17 cellular contexts compared by ENCODE assay signal in genomic region chr14:55180006-55180405, GRCh38. TPM values are rescaled to one million over a fixed set of nuclear protein-coding genes. Genes with fewer than 3 reads are reported as not detected.
DNase-seq lines count a peak whose midpoint lies in the region; ATAC-seq and TF ChIP-seq lines count a peak whose summit lies in the region.
"Had no signal": no experiment of that assay in that cellular context is flagged by ENCODE, and none has a peak within 500 bp of the region (broad histone marks: within the 10 kb centered on the region; RNA-seq: fewer than 3 reads in every experiment).

No MANE protein-coding gene starts in this region.

- H3K4me3 ChIP-seq in CD4-positive, CD25-positive, alpha-beta regulatory T cell (ENCODE audit: low read depth, low read length) = peak overlapping the region; percentile 66
- no peak overlapping the region for H3K4me3 ChIP-seq in HCT116 (replicated peaks in 1 of 2; ENCODE audit: low read depth in 1 of 2, low read length in 2 of 2)
- H3K4me3 ChIP-seq in skeletal muscle satellite cell (ENCODE audit: low read length) = no peak overlapping the region
- H3K4me3 ChIP-seq: K562, SJSA1 had no signal

- no peak for ATAC-seq in CD4-positive, CD25-positive, alpha-beta regulatory T cell (ENCODE audit: low read depth in 2 of 2)
- no peak for ATAC-seq in HCT116
- no peak for ATAC-seq in GM21360 (IDR thresholded peaks at IDR 0.05; ENCODE audit: unreplicated experiment)
- ATAC-seq: CD8-positive, alpha-beta T cell; K562; PC-3 had no signal

- POLR2A ChIA-PET in HCT116 (lab: Charles Lee) = no interaction called here

- no peak for DNase-seq in CD4-positive, CD25-positive, alpha-beta regulatory T cell
- no peak for DNase-seq in HCT116 (ENCODE audit: low read depth, low spot score)
- DNase-seq in dermis blood vessel endothelial cell = peak; percentile 23
- DNase-seq in NCI-H1417 treated with DMSO at 0.1 percent for 48 hours (lab: John Stamatoyannopoulos, UW) = no peak
- DNase-seq in GM13976 (ENCODE audit: low spot score) = no peak
- DNase-seq: ACHN; AML-193; CD8-positive, alpha-beta T cell; H9; NCI-H1436 treated with DMSO at 0.1 percent for 48 hours; NCI-H2029 treated with DMSO at 0.1 percent for 48 hours; NCI-H774; PC-3 had no signal

- no peaks in the 10 kb centered on the region for H4K20me1 ChIP-seq in HCT116 (ENCODE audit: insufficient read depth)

- peaks cover 29% of the 10 kb centered on the region for H3K4me1 ChIP-seq in CD4-positive, CD25-positive, alpha-beta regulatory T cell (ENCODE audit: control insufficient read depth, insufficient read depth, low read length, poor library complexity, severe bottlenecking)
- no peaks in the 10 kb centered on the region for H3K4me1 ChIP-seq in HCT116 (ENCODE audit: control insufficient read depth in 1 of 2, insufficient read depth in 2 of 2, low read length in 2 of 2)
- H3K4me1 ChIP-seq in skeletal muscle satellite cell (ENCODE audit: control insufficient read depth, insufficient read depth, low read length) = peaks cover 13% of the 10 kb centered on the region
- H3K4me1 ChIP-seq: SJSA1 had no signal

- in situ Hi-C loops in GM13976 (cut with MboI; ENCODE audit: low sequenced_read_pairs, unreplicated experiment) = no loop called here

- TF ChIP-seq RAD21 in HCT116 (IDR thresholded peaks at IDR 0.05; ENCODE audit: low read depth) = no peak

- H3K79me2 ChIP-seq in HCT116 (ENCODE audit: insufficient read depth, low read length) = peaks cover 18% of the 10 kb centered on the region

- H3K4me3 Mint-ChIP-seq in CD4-positive, CD25-positive, alpha-beta regulatory T cell = peak overlapping the region in 2 of 4 donors; percentile 11 to 57
- H3K4me3 Mint-ChIP-seq: CD8-positive, alpha-beta T cell; H9 had no signal

- H3K27ac ChIP-seq in CD4-positive, CD25-positive, alpha-beta regulatory T cell (ENCODE audit: insufficient read depth, low read length, poor library complexity, severe bottlenecking) = peak overlapping the region; percentile 48
- no peak overlapping the region for H3K27ac ChIP-seq in HCT116 (ENCODE audit: low read depth, low read length)
- H3K27ac ChIP-seq: SJSA1 had no signal

- H2AFZ ChIP-seq in HCT116 (ENCODE audit: low read depth, low read length, poor library complexity, severe bottlenecking) = no peak overlapping the region

- CTCF ChIA-PET in HCT116 (lab: Charles Lee) = no interaction called here

- intact Hi-C loops in HCT116 (cut with micrococcal nuclease) = no loop called here

- TSS peak; percentile 14 for BruUV-seq in HCT116 (replicated peaks; lab: Mats Ljungman, UMichigan)

- no peak for TF ChIP-seq POLR2A in HCT116 (IDR thresholded peaks at IDR 0.05; ENCODE audit: borderline replicate concordance, extremely low read depth, insufficient read depth, insufficient read length)

- H3K9me2 ChIP-seq in HCT116 (ENCODE audit: insufficient read depth) = no peaks in the 10 kb centered on the region

- H3K27me3 ChIP-seq in CD4-positive, CD25-positive, alpha-beta regulatory T cell (ENCODE audit: control insufficient read depth, insufficient read depth, low read length) = no peaks in the 10 kb centered on the region
- H3K27me3 ChIP-seq in HCT116 (ENCODE audit: insufficient read depth, low read length) = no peaks in the 10 kb centered on the region
- H3K27me3 ChIP-seq in skeletal muscle satellite cell (ENCODE audit: control insufficient read depth, insufficient read depth, low read length) = no peaks in the 10 kb centered on the region
- H3K27me3 ChIP-seq: SJSA1 had no signal

- TF ChIP-seq CTCF in HCT116 (IDR thresholded peaks at IDR 0.05 in 2 of 3, conservative IDR thresholded peaks at IDR 0.05 in 1 of 3; ENCODE audit: borderline replicate concordance in 1 of 3, insufficient read depth in 1 of 3, low read depth in 2 of 3, low read length in 2 of 3) (no peak), GM13976 (IDR thresholded peaks at IDR 0.05; ENCODE audit: borderline replicate concordance, control extremely low read depth, extremely low read depth, insufficient read depth, missing control alignments) (no peak)

- no peak overlapping the region for H3K9ac ChIP-seq in HCT116 (ENCODE audit: low read length)
- H3K9ac ChIP-seq in skeletal muscle satellite cell (ENCODE audit: low read depth, low read length) = peak overlapping the region; percentile 40

- H3K9me3 ChIP-seq in CD4-positive, CD25-positive, alpha-beta regulatory T cell (ENCODE audit: control insufficient read depth in 2 of 2, low read length in 2 of 2) = no peaks in the 10 kb centered on the region
- no peaks in the 10 kb centered on the region for H3K9me3 ChIP-seq in HCT116 (ENCODE audit: control insufficient read depth in 1 of 2, insufficient read depth in 1 of 2, low read depth in 1 of 2, low read length in 2 of 2)
- no peaks in the 10 kb centered on the region for H3K9me3 ChIP-seq in skeletal muscle satellite cell (replicated peaks; ENCODE audit: low read length)
- H3K9me3 ChIP-seq: SJSA1 had no signal

- no peaks in the 10 kb centered on the region for H3K9me3 Mint-ChIP-seq in CD4-positive, CD25-positive, alpha-beta regulatory T cell
- H3K9me3 Mint-ChIP-seq: CD8-positive, alpha-beta T cell; H9 had no signal

- H3K4me1 Mint-ChIP-seq in CD4-positive, CD25-positive, alpha-beta regulatory T cell = peaks cover 3 to 39% (median 29%) of the 10 kb centered on the region in 4 donors
- H3K4me1 Mint-ChIP-seq: H9 had no signal

- H3K27ac Mint-ChIP-seq in CD4-positive, CD25-positive, alpha-beta regulatory T cell = peak overlapping the region; percentile 43 to 89 (median 72)
- H3K27ac Mint-ChIP-seq: CD8-positive, alpha-beta T cell; H9 had no signal

- H3K4me2 ChIP-seq in HCT116 (ENCODE audit: low read length) (no peak overlapping the region), skeletal muscle satellite cell (ENCODE audit: low read length) (peak overlapping the region; percentile 3)

- H3K27me3 Mint-ChIP-seq in CD4-positive, CD25-positive, alpha-beta regulatory T cell = no peaks in the 10 kb centered on the region

- H3K36me3 ChIP-seq in CD4-positive, CD25-positive, alpha-beta regulatory T cell (ENCODE audit: control insufficient read depth, insufficient read depth, low read length) = no peaks in the 10 kb centered on the region
- H3K36me3 ChIP-seq in HCT116 (ENCODE audit: control insufficient read depth in 1 of 2, insufficient read depth in 2 of 2, low read length in 2 of 2) (peaks cover 24 to 34% of the 10 kb centered on the region in 2 experiments; a peak in 3 of 4 replicates), skeletal muscle satellite cell (ENCODE audit: insufficient read depth, low read length) (peaks cover 10% of the 10 kb centered on the region)

- H3K36me3 Mint-ChIP-seq in CD4-positive, CD25-positive, alpha-beta regulatory T cell = no peaks in the 10 kb centered on the region
- H3K36me3 Mint-ChIP-seq: CD8-positive, alpha-beta T cell had no signal

- RAD21 ChIA-PET in HCT116 (lab: Charles Lee; ENCODE audit: low non-redundant PET in 1 of 2, low total read pairs in 2 of 2, uncharacterized antibody in 2 of 2, unreplicated experiment in 2 of 2) = no interaction called here

TF ChIP-seq in HCT116, 20 proteins besides CTCF, POLR2A, EP300 and RAD21 (continues in another document):
- TF ChIP-seq FOSL1 (IDR thresholded peaks at IDR 0.05; ENCODE audit: low read depth) (no peak), TCF7L2 (IDR thresholded peaks at IDR 0.05; ENCODE audit: borderline replicate concordance, extremely low read depth, insufficient read depth, insufficient read length) (no peak), CEBPB (IDR thresholded peaks at IDR 0.05; ENCODE audit: low read depth) (no peak), EGR1 (IDR thresholded peaks at IDR 0.05; ENCODE audit: low read depth) (no peak), ELF1 (IDR thresholded peaks at IDR 0.05; ENCODE audit: borderline replicate concordance, low read depth) (no peak), SRF (IDR thresholded peaks at IDR 0.05; ENCODE audit: low read depth) (no peak), MAX (IDR thresholded peaks at IDR 0.05) (no peak), REST (IDR thresholded peaks at IDR 0.05; ENCODE audit: low read depth) (no peak), ZNF274 (IDR thresholded peaks at IDR 0.05; ENCODE audit: low read depth, low read length) (no peak)

RNA-seq across cellular contexts. Expression of gene DLGAP5, which starts 11.4 kb away (rescaled TPM):
- 0.67 TPM for total RNA-seq in CD4-positive, CD25-positive, alpha-beta regulatory T cell
- 1 to 10 TPM; 1.2 to 4.1 (median 2.1) TPM for polyA plus RNA-seq in CD4-positive, CD25-positive, alpha-beta regulatory T cell
- total RNA-seq in HCT116 (2021; ENCODE audit: unreplicated experiment) = 72.8 TPM
- 18.7 and 28.9 TPM in 2 replicates for polyA plus RNA-seq in HCT116 (2012)
- total RNA-seq in dermis blood vessel endothelial cell = 11.6 and 78.0 TPM in 2 replicates
- 22.1 and 24.7 TPM in 2 replicates for total RNA-seq in skeletal muscle satellite cell (2012; rRNA removed)

RNA-seq across cellular contexts. Expression of gene LGALS3, which starts 51.0 kb away (rescaled TPM):
- 58.6 TPM for total RNA-seq in CD4-positive, CD25-positive, alpha-beta regulatory T cell
- 100 to 1,000 TPM; 163 to 313 (median 194) TPM for polyA plus RNA-seq in CD4-positive, CD25-positive, alpha-beta regulatory T cell
- total RNA-seq in HCT116 (2021; ENCODE audit: unreplicated experiment) (86.1 TPM), dermis blood vessel endothelial cell (62.5 and 202 TPM in 2 replicates)
- 75.3 and 83.3 TPM in 2 replicates for polyA plus RNA-seq in HCT116 (2012)
- total RNA-seq in skeletal muscle satellite cell (2012; rRNA removed) = 183 and 304 TPM in 2 replicates
